ENCODE assay signal across 18 cellular contexts in genomic region chr3:159170436-159171003, GRCh38.
DNase-seq lines count a peak whose midpoint lies in the region; ATAC-seq and TF ChIP-seq lines count a peak whose summit lies in the region.
"Had no signal": no experiment of that assay in that cellular context is flagged by ENCODE, and none has a peak within 500 bp of the region (broad histone marks: within the 10 kb centered on the region; RNA-seq: fewer than 3 reads in every experiment).

No MANE protein-coding gene starts in this region.

- H3K4me1 ChIP-seq in mesenchymal stem cell (ENCODE audit: control insufficient read depth, insufficient read depth, low read depth, low read length) = no peaks in the 10 kb centered on the region
- H3K4me1 ChIP-seq in GM23338 (ENCODE audit: insufficient read depth) = no peaks in the 10 kb centered on the region
- H3K4me1 ChIP-seq: SJCRH30, thyroid gland had no signal

- no peaks in the 10 kb centered on the region for H3K27me3 ChIP-seq in mesenchymal stem cell (ENCODE audit: control insufficient read depth in 1 of 2, insufficient read depth in 1 of 2, low read length in 2 of 2)
- no peaks in the 10 kb centered on the region for H3K27me3 ChIP-seq in GM23338 (ENCODE audit: insufficient read depth)
- H3K27me3 ChIP-seq: SJCRH30, thyroid gland had no signal

- no peaks in the 10 kb centered on the region for H3K36me3 Mint-ChIP-seq in HFFc6 (ENCODE audit: low read depth)
- no peaks in the 10 kb centered on the region for H3K36me3 Mint-ChIP-seq in GM23338 (ENCODE audit: low read depth)
- H3K36me3 Mint-ChIP-seq in T-helper 17 cell (ENCODE audit: low read depth) = no peaks in the 10 kb centered on the region
- H3K36me3 Mint-ChIP-seq: activated naive CD8-positive, alpha-beta T cell had no signal

- H3K4me1 Mint-ChIP-seq in HFFc6 (ENCODE audit: low read depth) = peaks cover 22% of the 10 kb centered on the region
- no peaks in the 10 kb centered on the region for H3K4me1 Mint-ChIP-seq in GM23338
- H3K4me1 Mint-ChIP-seq in T-helper 17 cell = no peaks in the 10 kb centered on the region
- H3K4me1 Mint-ChIP-seq: central memory CD8-positive, alpha-beta T cell had no signal

- peak overlapping the region; percentile 40 for H3K27ac ChIP-seq in mesenchymal stem cell (ENCODE audit: low read length, poor library complexity, severe bottlenecking)
- H3K27ac ChIP-seq in GM23338 (ENCODE audit: low read depth) = no peak overlapping the region
- H3K27ac ChIP-seq: SJCRH30, thyroid gland had no signal

- H3K23ac ChIP-seq in mesenchymal stem cell (ENCODE audit: low read length in 2 of 2) = no peak overlapping the region

- H3K4me3 ChIP-seq in AG04449 (ENCODE audit: low read depth, low read length) (no peak overlapping the region), astrocyte of the spinal cord (ENCODE audit: low read depth, low read length) (no peak overlapping the region), mesenchymal stem cell (ENCODE audit: insufficient read depth in 1 of 2, low read depth in 1 of 2, low read length in 2 of 2) (no peak overlapping the region), GM23338 (no peak overlapping the region)
- H3K4me3 ChIP-seq: SJCRH30, thyroid gland had no signal

- H2BK5ac ChIP-seq in mesenchymal stem cell (ENCODE audit: low read depth, low read length, poor library complexity, severe bottlenecking) = no peak overlapping the region

- H2AK5ac ChIP-seq in mesenchymal stem cell (ENCODE audit: low read length, severe bottlenecking) = no peak overlapping the region

- no peaks in the 10 kb centered on the region for H3K79me2 ChIP-seq in GM23338 (replicated peaks; ENCODE audit: insufficient read depth)

- H3F3A ChIP-seq in GM23338 (replicated peaks; ENCODE audit: low read depth) = no peaks in the 10 kb centered on the region

- POLR2A ChIA-PET in AG04449 (lab: Yijun Ruan, JAX) = interaction anchor here (0.8 to 1.1 kb wide), 4 partner anchors 20 to 69 kb away, joined by 3 to 5 read pairs (median 3); no protein-coding TSS in a partner anchor

- DNase-seq in AG04449 (ENCODE audit: low read depth, low spot score) (peak; percentile 44), HFFc6 (peak; percentile 70), astrocyte of the spinal cord (ENCODE audit: low read depth, low spot score) (peak; percentile 80), mesenchymal stem cell (peak; percentile 74), ecto neural progenitor cell (ENCODE audit: low spot score) (no peak), GM23338 (ENCODE audit: low spot score) (no peak), DMS79 treated with DMSO at 0.1 percent for 48 hours (lab: John Stamatoyannopoulos, UW) (no peak), T-helper 17 cell (no peak)
- DNase-seq: ACHN; activated CD4-positive, alpha-beta T cell treated with anti-CD3 and anti-CD28 coated beads, Interleukin-2, amount 50 U/mL, for 1 hour; activated T-cell treated with anti-CD3 and anti-CD28 coated beads, Interleukin-2, amount 50 U/mL, for 24 hours; Caco-2; mesendoderm; NCI-H446; SJCRH30; thyroid gland had no signal

- 34% methylated on average over 4 of the region's 4 CpGs for WGBS in mesenchymal stem cell

- H3K4me2 ChIP-seq in mesenchymal stem cell (ENCODE audit: low read length, poor library complexity, severe bottlenecking) (no peak overlapping the region), GM23338 (no peak overlapping the region)

- no peak overlapping the region for H2BK15ac ChIP-seq in mesenchymal stem cell (ENCODE audit: low read depth, poor library complexity, severe bottlenecking)

- H3K4me3 Mint-ChIP-seq in HFFc6 = peak overlapping the region; percentile 71
- H3K4me3 Mint-ChIP-seq in GM23338 = no peak overlapping the region
- H3K4me3 Mint-ChIP-seq in T-helper 17 cell = no peak overlapping the region
- H3K4me3 Mint-ChIP-seq: activated naive CD8-positive, alpha-beta T cell; activated T-cell treated with anti-CD3 and anti-CD28 coated beads, Interleukin-2, amount 50 U/mL, for 24 hours; central memory CD8-positive, alpha-beta T cell had no signal

- H4K8ac ChIP-seq in mesenchymal stem cell (ENCODE audit: low read length) = peak overlapping the region; percentile 59

- peak overlapping the region; percentile 68 for H3K9ac ChIP-seq in mesenchymal stem cell (ENCODE audit: low read length)

- H2BK120ac ChIP-seq in mesenchymal stem cell (ENCODE audit: low read depth, low read length) = peak overlapping the region; percentile 89

- peak overlapping the region; percentile 57 to 86 for H3K4ac ChIP-seq in mesenchymal stem cell (ENCODE audit: low read depth in 1 of 2, low read length in 2 of 2)

- H3K27ac Mint-ChIP-seq in HFFc6 = peak overlapping the region; percentile 91
- no peak overlapping the region for H3K27ac Mint-ChIP-seq in GM23338
- no peak overlapping the region for H3K27ac Mint-ChIP-seq in T-helper 17 cell
- H3K27ac Mint-ChIP-seq: activated naive CD8-positive, alpha-beta T cell; activated T-cell treated with anti-CD3 and anti-CD28 coated beads, Interleukin-2, amount 50 U/mL, for 24 hours had no signal

- TF ChIP-seq CTCF in AG04449 (IDR thresholded peaks at IDR 0.05; ENCODE audit: insufficient read depth, low read length, missing control alignments) = no peak
- TF ChIP-seq CTCF in HFFc6 (IDR thresholded peaks at IDR 0.05) = no peak
- TF ChIP-seq CTCF in astrocyte of the spinal cord (IDR thresholded peaks at IDR 0.05; ENCODE audit: low read depth, low read length) = no peak
- no peak for TF ChIP-seq CTCF in GM23338 (conservative IDR thresholded peaks at IDR 0.05; ENCODE audit: low read depth in 2 of 2)

- CTCF ChIA-PET in AG04449 (lab: Yijun Ruan, JAX) = interaction anchor here (1.2 kb wide), 1 partner anchor 324 kb away, joined by 3 read pairs; no protein-coding TSS in a partner anchor

- H3K9me3 Mint-ChIP-seq in HFFc6 = no peaks in the 10 kb centered on the region
- no peaks in the 10 kb centered on the region for H3K9me3 Mint-ChIP-seq in GM23338
- H3K9me3 Mint-ChIP-seq: activated T-cell treated with anti-CD3 and anti-CD28 coated beads, Interleukin-2, amount 50 U/mL, for 24 hours; central memory CD8-positive, alpha-beta T cell had no signal

- H3K79me1 ChIP-seq in mesenchymal stem cell (replicated peaks; ENCODE audit: low read length, poor library complexity, severe bottlenecking) = no peaks in the 10 kb centered on the region

- H3K27me3 Mint-ChIP-seq in HFFc6 (ENCODE audit: insufficient read depth) (peaks cover 7% of the 10 kb centered on the region; the same call in 1 of the 2 replicates), GM23338 (ENCODE audit: insufficient read depth, low read depth, poor library complexity) (no peaks in the 10 kb centered on the region), T-helper 17 cell (peaks cover 4% of the 10 kb centered on the region)
- H3K27me3 Mint-ChIP-seq: activated naive CD8-positive, alpha-beta T cell; activated T-cell treated with anti-CD3 and anti-CD28 coated beads, Interleukin-2, amount 50 U/mL, for 24 hours; central memory CD8-positive, alpha-beta T cell had no signal

- H2AFZ ChIP-seq in mesenchymal stem cell (ENCODE audit: low read depth, low read length) (no peak overlapping the region), GM23338 (no peak overlapping the region)

- H3K9me2 ChIP-seq in GM23338 (ENCODE audit: insufficient read depth) = 0 out of 2 replicates have a peak, but pooled peaks cover 2% of the 10 kb centered on the region

- in situ Hi-C loops in astrocyte of the spinal cord (cut with HindIII; ENCODE audit: low sequenced_read_pairs) = no loop called here

- H3K18ac ChIP-seq in mesenchymal stem cell (ENCODE audit: low read depth in 1 of 2, low read length in 2 of 2) = peak overlapping the region; percentile 85 to 91

- H2BK12ac ChIP-seq in mesenchymal stem cell (ENCODE audit: low read length in 2 of 2) = peak overlapping the region in 1 of 2 experiments; percentile 92

- H3K9me3 ChIP-seq in mesenchymal stem cell (ENCODE audit: control insufficient read depth, low read length) (no peaks in the 10 kb centered on the region), T-helper 17 cell (ENCODE audit: control insufficient read depth, low read length, poor library complexity, severe bottlenecking) (no peaks in the 10 kb centered on the region)
- H3K9me3 ChIP-seq: Caco-2, SJCRH30, thyroid gland had no signal

- ATAC-seq in GM23338 = no peak
- no peak for ATAC-seq in T-helper 17 cell

- no peaks in the 10 kb centered on the region for H4K20me1 ChIP-seq in GM23338 (replicated peaks; ENCODE audit: insufficient read depth)

- no peaks in the 10 kb centered on the region for H3K36me3 ChIP-seq in mesenchymal stem cell (ENCODE audit: control insufficient read depth in 1 of 2, insufficient read depth in 2 of 2, low read depth in 1 of 2, low read length in 2 of 2)
- no peaks in the 10 kb centered on the region for H3K36me3 ChIP-seq in GM23338 (ENCODE audit: insufficient read depth)
- H3K36me3 ChIP-seq: SJCRH30, thyroid gland had no signal

- H3K14ac ChIP-seq in mesenchymal stem cell (ENCODE audit: low read length in 2 of 2) = no peak overlapping the region

- H4K91ac ChIP-seq in mesenchymal stem cell (ENCODE audit: low read length) = peak overlapping the region; percentile 57

TF ChIP-seq in GM23338, 12 proteins besides CTCF, POLR2A, EP300 and RAD21 (continues in another document):
- TF ChIP-seq REST (IDR thresholded peaks at IDR 0.05; ENCODE audit: unreplicated experiment) (no peak), EZH2 (IDR thresholded peaks at IDR 0.05; ENCODE audit: low read depth, unreplicated experiment) (no peak), POLR2AphosphoS5 (IDR thresholded peaks at IDR 0.05; ENCODE audit: low read depth) (no peak)

Comparison
In these comparisons a context has a peak if more than half of its experiments do, and no peak if none do; other contexts are left out.
1. DNase-seq: peak in AG04449 (single experiment), HFFc6 (single experiment), astrocyte of the spinal cord (single experiment) and mesenchymal stem cell (single experiment); none in ecto neural progenitor cell (single experiment), GM23338 (single experiment), DMS79 treated with DMSO at 0.1 percent for 48 hours (single experiment) and T-helper 17 cell (0 of 3).